Comparison of ENCODE assay signal across 11 cellular contexts in genomic region chr16:70692130-70692470, GRCh38. TPM values are rescaled to one million over a fixed set of nuclear protein-coding genes. Genes with fewer than 3 reads are reported as not detected.
A peak's percentile ranks its signal among the peaks of the same experiment; 100 is the strongest.
DNase-seq lines count a peak whose midpoint lies in the region; ATAC-seq and TF ChIP-seq lines count a peak whose summit lies in the region.
"Had no signal": no experiment of that assay in that cellular context is flagged by ENCODE, and none has a peak within 500 bp of the region (broad histone marks: within the 10 kb centered on the region; RNA-seq: fewer than 3 reads in every experiment).

No MANE protein-coding gene starts in this region.

- H3K27me3 ChIP-seq in left ventricle myocardium inferior (ENCODE audit: low read depth) (no peaks in the 10 kb centered on the region), psoas muscle (ENCODE audit: insufficient read depth in 3 of 3, low read length in 2 of 3) (no peaks in the 10 kb centered on the region), upper lobe of right lung (no peaks in the 10 kb centered on the region)

- H3K4me1 ChIP-seq in left ventricle myocardium inferior (peaks cover 100% of the 10 kb centered on the region), psoas muscle (peaks cover 100% of the 10 kb centered on the region), upper lobe of right lung (peaks cover 97% of the 10 kb centered on the region)

- H3K4me3 ChIP-seq in left ventricle myocardium inferior = no peak overlapping the region
- H3K4me3 ChIP-seq in psoas muscle = no peak overlapping the region
- H3K4me3 ChIP-seq in upper lobe of right lung = no peak overlapping the region

- H3K27ac ChIP-seq in left ventricle myocardium inferior (replicated peaks) (peak overlapping the region; percentile 93), psoas muscle (peak overlapping the region; percentile 86), upper lobe of right lung (peak overlapping the region; percentile 89)
- H3K27ac ChIP-seq: epithelial cell of prostate had no signal

- TF ChIP-seq CTCF in left ventricle myocardium inferior (IDR thresholded peaks at IDR 0.05; ENCODE audit: borderline replicate concordance) = no peak
- no peak for TF ChIP-seq CTCF in psoas muscle (IDR thresholded peaks at IDR 0.05)
- no peak for TF ChIP-seq CTCF in upper lobe of right lung (IDR thresholded peaks at IDR 0.05)

- ATAC-seq in Right ventricle myocardium inferior (no peak), psoas muscle (peak in 1 of 4 donors; percentile 2), upper lobe of right lung (no peak), GM18520 (IDR thresholded peaks at IDR 0.05; ENCODE audit: unreplicated experiment) (no peak)

- no peaks in the 10 kb centered on the region for H3K36me3 ChIP-seq in left ventricle myocardium inferior
- no peaks in the 10 kb centered on the region for H3K36me3 ChIP-seq in psoas muscle (ENCODE audit: insufficient read depth in 1 of 2, low read depth in 1 of 2)
- H3K36me3 ChIP-seq in upper lobe of right lung = no peaks in the 10 kb centered on the region

- H3K9me3 ChIP-seq in left ventricle myocardium inferior (replicated peaks) (no peaks in the 10 kb centered on the region), psoas muscle (no peaks in the 10 kb centered on the region), upper lobe of right lung (no peaks in the 10 kb centered on the region)
- H3K9me3 ChIP-seq: Caco-2 had no signal

- 22 to 35% (median 32%) methylated on average over 3 of the region's 3 CpGs for WGBS in psoas muscle, 3 donors

- DNase-seq in Right ventricle myocardium inferior (ENCODE audit: missing footprints) = peak; percentile 65
- DNase-seq in cardiac septum (ENCODE audit: low spot score) = no peak
- no peak for DNase-seq in left ventricle myocardium inferior
- DNase-seq in psoas muscle = no peak
- no peak for DNase-seq in upper lobe of right lung
- no peak for DNase-seq in NCI-H1092 (lab: John Stamatoyannopoulos, UW)
- DNase-seq in effector CD8-positive, alpha-beta T cell (lab: John Stamatoyannopoulos, UW) = no peak
- DNase-seq: activated CD4-positive, alpha-beta T cell treated with anti-CD3 and anti-CD28 coated beads, Interleukin-2, amount 50 U/mL, for 48 hours; Caco-2 had no signal

- intact Hi-C loops in Right ventricle myocardium inferior (cut with DNase I) (loop anchor here (2.0 kb wide), 1 partner anchor 39 kb away; no protein-coding TSS in a partner anchor), cardiac septum (cut with DNase I) (no loop called here), left ventricle myocardium inferior (cut with micrococcal nuclease) (no loop called here), psoas muscle (cut with DNase I) (no loop called here), upper lobe of right lung (cut with DNase I) (no loop called here)

RNA-seq across cellular contexts. Expression of gene MTSS2, which starts 6.2 kb away (rescaled TPM):
- total RNA-seq in Right ventricle myocardium inferior (88.4 TPM), cardiac septum (63.4 TPM), left ventricle myocardium inferior (83.9 TPM), psoas muscle (100 to 1,000 TPM; 104 to 166 (median 110) TPM), upper lobe of right lung (81.3 TPM)
- 100 to 1,000 TPM in 1 of 3 donors, 10 to 100 TPM in 2; 50.0 to 120 (median 94.3) TPM for polyA plus RNA-seq in psoas muscle

RNA-seq across cellular contexts. Expression of gene IL34, which starts 45.7 kb away (rescaled TPM):
- 2.0 TPM for total RNA-seq in Right ventricle myocardium inferior
- 1.2 TPM for total RNA-seq in cardiac septum
- 2.1 TPM for total RNA-seq in left ventricle myocardium inferior
- total RNA-seq in psoas muscle = 10 to 100 TPM in 2 of 4 donors, 1 to 10 TPM in 2; 6.5 to 18.5 (median 9.0) TPM
- 1 to 10 TPM in 2 of 3 donors, under 1 TPM in 1; 0.89 to 3.7 (median 2.2) TPM for polyA plus RNA-seq in psoas muscle
- 3.3 TPM for total RNA-seq in upper lobe of right lung
